9 cellular contexts compared by ENCODE assay signal in genomic region chr3:75906555-75907112, GRCh38.
DNase-seq lines count a peak whose midpoint lies in the region; ATAC-seq and TF ChIP-seq lines count a peak whose summit lies in the region.
"Had no signal": no experiment of that assay in that cellular context is flagged by ENCODE, and none has a peak within 500 bp of the region (broad histone marks: within the 10 kb centered on the region; RNA-seq: fewer than 3 reads in every experiment).

No MANE protein-coding gene starts in this region.

- in situ Hi-C loops in HAP-1 (cut with MboI; ENCODE audit: low sequenced_read_pairs) = no loop called here

- H3K27me3 ChIP-seq in HAP-1 (ENCODE audit: low read depth) = no peaks in the 10 kb centered on the region
- H3K27me3 ChIP-seq in PC-3 (ENCODE audit: low read length) = peaks cover 54% of the 10 kb centered on the region
- H3K27me3 ChIP-seq in psoas muscle (ENCODE audit: insufficient read depth in 3 of 3, low read length in 2 of 3) = peaks cover 0 to 7% (median 3%) of the 10 kb centered on the region in 3 donors

- POLR2A ChIA-PET in PC-3 (lab: Charles Lee; ENCODE audit: unreplicated experiment) = no interaction called here

- no peaks in the 10 kb centered on the region for H3K9me3 ChIP-seq in HAP-1
- H3K9me3 ChIP-seq in PC-3 (ENCODE audit: low read length) = no peaks in the 10 kb centered on the region
- no peaks in the 10 kb centered on the region for H3K9me3 ChIP-seq in psoas muscle

- H3K79me2 ChIP-seq in PC-3 (ENCODE audit: low read length) = no peaks in the 10 kb centered on the region

- DNase-seq in HAP-1 (ENCODE audit: low spot score in 2 of 2) (peak; percentile 78 to 91), PC-3 (no peak), head of caudate nucleus (peak in 41 of 42 donors; percentile 4 to 77 (median 48)), psoas muscle (peak; percentile 12 to 30), erythroblast (lab: John Stamatoyannopoulos, UW) (no peak)
- no peak for DNase-seq in activated CD4-positive, CD25-positive, alpha-beta regulatory T cell (lab: John Stamatoyannopoulos, UW)
- DNase-seq: left cardiac atrium had no signal

- no peak overlapping the region for H3K27ac ChIP-seq in PC-3 (ENCODE audit: low read length)
- no peak overlapping the region for H3K27ac ChIP-seq in psoas muscle

- no peak overlapping the region for H3K9ac ChIP-seq in PC-3 (ENCODE audit: low read length)

- intact Hi-C loops in PC-3 (cut with micrococcal nuclease) (no loop called here), head of caudate nucleus (cut with DNase I) (no loop called here), psoas muscle (cut with DNase I) (no loop called here)

- BruUV-seq in PC-3 (replicated peaks; lab: Mats Ljungman, UMichigan) = no TSS peak

- CTCF ChIA-PET in PC-3 (lab: Charles Lee) = no interaction called here

- H4K20me1 ChIP-seq in PC-3 (ENCODE audit: low read length) = no peaks in the 10 kb centered on the region

- H3K4me1 ChIP-seq in HAP-1 (peaks cover 28% of the 10 kb centered on the region), PC-3 (ENCODE audit: insufficient read depth, low read length) (no peaks in the 10 kb centered on the region), psoas muscle (no peaks in the 10 kb centered on the region)

- H3F3A ChIP-seq in PC-3 (ENCODE audit: low read length, unreplicated experiment) = no peaks in the 10 kb centered on the region

- H3K4me2 ChIP-seq in PC-3 (ENCODE audit: low read length) = no peak overlapping the region

- H2AFZ ChIP-seq in PC-3 (ENCODE audit: low read length) = no peak overlapping the region

- TF ChIP-seq CTCF in PC-3 (conservative IDR thresholded peaks at IDR 0.05; ENCODE audit: low read depth, low read length) (no peak), psoas muscle (IDR thresholded peaks at IDR 0.05) (no peak)

- H3K36me3 ChIP-seq in HAP-1 (replicated peaks) (no peaks in the 10 kb centered on the region), PC-3 (ENCODE audit: low read depth, low read length) (no peaks in the 10 kb centered on the region), psoas muscle (ENCODE audit: insufficient read depth in 1 of 2, low read depth in 1 of 2) (no peaks in the 10 kb centered on the region)

- 1% methylated on average over 33 to 37 of the region's 37 CpGs for WGBS in psoas muscle, 3 donors

- ATAC-seq in PC-3 (peak; percentile 50; the same call in 1 of the 2 replicates), psoas muscle (no peak), HG03520 (IDR thresholded peaks at IDR 0.05; ENCODE audit: unreplicated experiment) (no peak), HG02852 (IDR thresholded peaks at IDR 0.05; ENCODE audit: unreplicated experiment) (no peak)

- no peaks in the 10 kb centered on the region for H3K9me2 ChIP-seq in PC-3 (replicated peaks; ENCODE audit: low read length)

- no peak for TF ChIP-seq POLR2A in erythroblast (IDR thresholded peaks at IDR 0.05; ENCODE audit: low read length)

- H3K4me3 ChIP-seq in HAP-1 (peak overlapping the region; percentile 52), PC-3 (ENCODE audit: low read length) (no peak overlapping the region), psoas muscle (no peak overlapping the region)

Comparison
In these comparisons a context has a peak if more than half of its experiments do, and no peak if none do; other contexts are left out.
1. DNase-seq: peak in HAP-1 (2 of 2), head of caudate nucleus (41 of 42) and psoas muscle (2 of 2); none in PC-3 (single experiment), erythroblast (0 of 2) and activated CD4-positive, CD25-positive, alpha-beta regulatory T cell (0 of 4).